ENCODE assay signal across 25 cellular contexts in the genomic region with DNA sequence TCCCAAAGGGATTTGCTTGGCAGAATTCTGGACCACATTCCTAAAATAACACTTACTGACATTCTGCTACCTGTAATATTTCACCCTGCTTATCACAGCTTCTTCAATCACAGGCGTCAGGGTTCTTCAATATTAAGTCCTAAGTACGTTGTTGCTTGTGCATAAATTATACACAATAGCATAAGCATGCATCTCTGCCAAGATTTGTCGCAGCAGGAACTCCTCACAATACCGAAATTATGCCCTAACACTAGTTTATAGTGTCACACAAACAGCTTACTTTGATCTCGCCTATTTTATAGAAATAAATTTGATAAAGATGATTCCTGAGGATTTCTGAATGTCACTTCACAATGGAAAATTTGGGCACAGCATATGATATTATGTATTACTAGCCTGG. TPM values are rescaled to one million over a fixed set of nuclear protein-coding genes. Genes with fewer than 3 reads are reported as not detected.
A peak's percentile ranks its signal among the peaks of the same experiment; 100 is the strongest.
DNase-seq lines count a peak whose midpoint lies in the region; ATAC-seq and TF ChIP-seq lines count a peak whose summit lies in the region.
"Had no signal": no experiment of that assay in that cellular context is flagged by ENCODE, and none has a peak within 500 bp of the region (broad histone marks: within the 10 kb centered on the region; RNA-seq: fewer than 3 reads in every experiment).

No MANE protein-coding gene starts in this region.

- H3K4me3 Mint-ChIP-seq in activated T-helper 17 cell treated with anti-CD3 and anti-CD28 coated beads, Interleukin-2, amount 50 U/mL, for 72 hours, result no peak overlapping the region
- no peak overlapping the region for H3K4me3 Mint-ChIP-seq in nephron
- no peak overlapping the region for H3K4me3 Mint-ChIP-seq in activated CD4-positive, alpha-beta T cell treated with anti-CD3 and anti-CD28 coated beads for 36 hours
- H3K4me3 Mint-ChIP-seq: activated CD4-positive, alpha-beta memory T cell treated with anti-CD3 and anti-CD28 coated beads, Interleukin-2, amount 10 ng/mL, durations not matched to agents 7 days and 5 days; CD4-positive, alpha-beta memory T cell; effector memory CD8-positive, alpha-beta T cell; stimulated activated naive CD8-positive, alpha-beta T cell treated with anti-CD3 and anti-CD28 coated beads, Interleukin-15, Interleukin-2, amounts not matched to agents 100 ng/mL and 50 ng/mL, for 24 hours had no signal

- peak overlapping the region; percentile 70 for H3K27ac Mint-ChIP-seq in activated T-helper 17 cell treated with anti-CD3 and anti-CD28 coated beads, Interleukin-2, amount 50 U/mL, for 72 hours
- H3K27ac Mint-ChIP-seq in nephron, result peak overlapping the region in 2 of 3 experiments; percentile 17 to 45
- H3K27ac Mint-ChIP-seq in activated CD4-positive, alpha-beta T cell treated with anti-CD3 and anti-CD28 coated beads for 36 hours, result no peak overlapping the region
- H3K27ac Mint-ChIP-seq: activated CD4-positive, alpha-beta memory T cell treated with anti-CD3 and anti-CD28 coated beads, Interleukin-2, amount 10 ng/mL, durations not matched to agents 7 days and 5 days; effector memory CD8-positive, alpha-beta T cell; stimulated activated naive CD8-positive, alpha-beta T cell treated with anti-CD3 and anti-CD28 coated beads, Interleukin-15, Interleukin-2, amounts not matched to agents 100 ng/mL and 50 ng/mL, for 24 hours had no signal

- TF ChIP-seq POLR2A in esophagus muscularis mucosa (IDR thresholded peaks at IDR 0.05; ENCODE audit: low read depth) (no peak), suprapubic skin (IDR thresholded peaks at IDR 0.05) (no peak), body of pancreas (IDR thresholded peaks at IDR 0.05) (no peak)

- TF ChIP-seq EP300 in esophagus muscularis mucosa (IDR thresholded peaks at IDR 0.05) (no peak), suprapubic skin (IDR thresholded peaks at IDR 0.05) (no peak)

- H3K36me3 Mint-ChIP-seq in activated T-helper 17 cell treated with anti-CD3 and anti-CD28 coated beads, Interleukin-2, amount 50 U/mL, for 72 hours (ENCODE audit: low read depth), result peaks cover 6% of the 10 kb centered on the region
- H3K36me3 Mint-ChIP-seq in nephron (ENCODE audit: low read depth), result no peaks in the 10 kb centered on the region
- peaks cover 5% of the 10 kb centered on the region for H3K36me3 Mint-ChIP-seq in activated CD4-positive, alpha-beta T cell treated with anti-CD3 and anti-CD28 coated beads for 36 hours (ENCODE audit: low read depth)

- H3K27ac ChIP-seq in esophagus muscularis mucosa (replicated peaks in 1 of 4), result peak overlapping the region; percentile 32 to 65 (median 46)
- peak overlapping the region; percentile 15 for H3K27ac ChIP-seq in suprapubic skin
- H3K27ac ChIP-seq in body of pancreas, result peak overlapping the region in 2 of 4 donors; percentile 13 to 15
- H3K27ac ChIP-seq: right lobe of liver had no signal

- H3K4me1 Mint-ChIP-seq in activated T-helper 17 cell treated with anti-CD3 and anti-CD28 coated beads, Interleukin-2, amount 50 U/mL, for 72 hours, result peaks cover 45% of the 10 kb centered on the region
- peaks cover 51% of the 10 kb centered on the region for H3K4me1 Mint-ChIP-seq in nephron
- H3K4me1 Mint-ChIP-seq in activated CD4-positive, alpha-beta T cell treated with anti-CD3 and anti-CD28 coated beads for 36 hours, result peaks cover 55% of the 10 kb centered on the region

- no peak for TF ChIP-seq CTCF in esophagus muscularis mucosa (IDR thresholded peaks at IDR 0.05)
- no peak for TF ChIP-seq CTCF in nephron (IDR thresholded peaks at IDR 0.05; ENCODE audit: unreplicated experiment in 3 of 3)
- no peak for TF ChIP-seq CTCF in suprapubic skin (IDR thresholded peaks at IDR 0.05)
- TF ChIP-seq CTCF in body of pancreas (IDR thresholded peaks at IDR 0.05), result no peak

- CTCF ChIA-PET in activated CD4-positive, alpha-beta T cell treated with anti-CD3 and anti-CD28 coated beads for 36 hours (lab: Charles Lee), result interaction anchor here (1.4 to 1.5 kb wide), 2 partner anchors 10 to 13 kb away, joined by 3 to 4 read pairs; no protein-coding TSS in a partner anchor

- intact Hi-C loops in esophagus muscularis mucosa (cut with DNase I), result loop anchor here (5.0 kb wide), 1 partner anchor 45 kb away; no protein-coding TSS in a partner anchor
- intact Hi-C loops in body of pancreas (cut with DNase I), result loop anchor here (10.0 kb wide), 1 partner anchor 87 kb away; no protein-coding TSS in a partner anchor
- intact Hi-C loops in activated CD4-positive, alpha-beta T cell treated with anti-CD3 and anti-CD28 coated beads for 36 hours (cut with DNase I, micrococcal nuclease), result no loop called here

- H3K9me3 Mint-ChIP-seq in activated T-helper 17 cell treated with anti-CD3 and anti-CD28 coated beads, Interleukin-2, amount 50 U/mL, for 72 hours, result no peaks in the 10 kb centered on the region
- no peaks in the 10 kb centered on the region for H3K9me3 Mint-ChIP-seq in nephron
- H3K9me3 Mint-ChIP-seq in activated CD4-positive, alpha-beta T cell treated with anti-CD3 and anti-CD28 coated beads for 36 hours (ENCODE audit: low read depth), result no peaks in the 10 kb centered on the region
- H3K9me3 Mint-ChIP-seq: activated CD4-positive, alpha-beta memory T cell treated with anti-CD3 and anti-CD28 coated beads, Interleukin-2, amount 10 ng/mL, durations not matched to agents 7 days and 5 days; effector memory CD8-positive, alpha-beta T cell; naive thymus-derived CD8-positive, alpha-beta T cell; stimulated activated naive CD8-positive, alpha-beta T cell treated with anti-CD3 and anti-CD28 coated beads, Interleukin-15, Interleukin-2, amounts not matched to agents 100 ng/mL and 50 ng/mL, for 24 hours had no signal

- no peaks in the 10 kb centered on the region for H3K27me3 Mint-ChIP-seq in activated T-helper 17 cell treated with anti-CD3 and anti-CD28 coated beads, Interleukin-2, amount 50 U/mL, for 72 hours
- no peaks in the 10 kb centered on the region for H3K27me3 Mint-ChIP-seq in nephron (ENCODE audit: low read depth)
- H3K27me3 Mint-ChIP-seq in activated CD4-positive, alpha-beta T cell treated with anti-CD3 and anti-CD28 coated beads for 36 hours, result no peaks in the 10 kb centered on the region
- H3K27me3 Mint-ChIP-seq: activated CD4-positive, alpha-beta memory T cell treated with anti-CD3 and anti-CD28 coated beads, Interleukin-2, amount 10 ng/mL, durations not matched to agents 7 days and 5 days; CD4-positive, alpha-beta memory T cell; effector memory CD8-positive, alpha-beta T cell; naive thymus-derived CD8-positive, alpha-beta T cell; stimulated activated naive CD8-positive, alpha-beta T cell treated with anti-CD3 and anti-CD28 coated beads, Interleukin-15, Interleukin-2, amounts not matched to agents 100 ng/mL and 50 ng/mL, for 24 hours had no signal

- H3K36me3 ChIP-seq in esophagus muscularis mucosa, result no peaks in the 10 kb centered on the region
- H3K36me3 ChIP-seq in suprapubic skin, result no peaks in the 10 kb centered on the region
- H3K36me3 ChIP-seq in body of pancreas (replicated peaks in 1 of 2; ENCODE audit: insufficient read depth in 1 of 2, low read depth in 2 of 2), result no peaks in the 10 kb centered on the region
- H3K36me3 ChIP-seq: ovary, right lobe of liver, upper lobe of left lung had no signal

- DNase-seq in esophagus muscularis mucosa (ENCODE audit: extremely low spot score) (no peak), suprapubic skin (ENCODE audit: low spot score in 2 of 2) (no peak), SK-N-DZ (ENCODE audit: low spot score) (no peak), body of pancreas (no peak)
- no peak for DNase-seq in stimulated activated CD4-positive, alpha-beta T cell treated with anti-CD3 and anti-CD28 coated beads, Interleukin-4, amount 100 ng/mL, for 1 hour
- no peak for DNase-seq in activated CD4-positive, alpha-beta T cell treated with anti-CD3 and anti-CD28 coated beads for 36 hours
- DNase-seq: activated CD4-positive, alpha-beta memory T cell treated with anti-CD3 and anti-CD28 coated beads, Interleukin-2, amount 10 ng/mL, durations not matched to agents 7 days and 5 days; activated effector memory CD4-positive, alpha-beta T cell treated with Interleukin-2 at 50 U/mL for 16 hours; CD4-positive, alpha-beta memory T cell; effector memory CD8-positive, alpha-beta T cell; glutamatergic neuron; kidney glomerular epithelial cell; naive thymus-derived CD8-positive, alpha-beta T cell; NCI-H1092; NCI-H187 treated with DMSO at 0.1 percent for 48 hours; NCI-H69; right lobe of liver; RPMI8226; stimulated activated CD4-positive, alpha-beta T cell treated with anti-CD3 and anti-CD28 coated beads, Interleukin-15, amount 100 ng/mL, for 24 hours; T-helper 9 cell; upper lobe of left lung had no signal

- H3K9me3 ChIP-seq in esophagus muscularis mucosa, result no peaks in the 10 kb centered on the region
- no peaks in the 10 kb centered on the region for H3K9me3 ChIP-seq in suprapubic skin
- H3K9me3 ChIP-seq in body of pancreas, result no peaks in the 10 kb centered on the region
- H3K9me3 ChIP-seq: ovary, right lobe of liver, upper lobe of left lung had no signal

- 33% methylated on average over 5 of the region's 5 CpGs for WGBS in esophagus muscularis mucosa
- WGBS in suprapubic skin, result 36% methylated on average over 5 of the region's 5 CpGs
- 38 to 50% methylated on average over 5 of the region's 5 CpGs for WGBS in body of pancreas, 2 donors

- no peak overlapping the region for H3K4me3 ChIP-seq in esophagus muscularis mucosa
- no peak overlapping the region for H3K4me3 ChIP-seq in suprapubic skin
- H3K4me3 ChIP-seq in body of pancreas, result no peak overlapping the region
- H3K4me3 ChIP-seq: ovary, right lobe of liver, upper lobe of left lung had no signal

- H3K27me3 ChIP-seq in esophagus muscularis mucosa, result no peaks in the 10 kb centered on the region
- H3K27me3 ChIP-seq in suprapubic skin, result no peaks in the 10 kb centered on the region
- H3K27me3 ChIP-seq in body of pancreas, result no peaks in the 10 kb centered on the region
- H3K27me3 ChIP-seq: ovary, right lobe of liver, upper lobe of left lung had no signal

- H3K4me1 ChIP-seq in esophagus muscularis mucosa, result peaks cover 50 to 81% (median 70%) of the 10 kb centered on the region in 4 donors
- H3K4me1 ChIP-seq in suprapubic skin, result peaks cover 56% of the 10 kb centered on the region
- H3K4me1 ChIP-seq in body of pancreas, result peaks cover 51% of the 10 kb centered on the region

- POLR2A ChIA-PET in activated CD4-positive, alpha-beta T cell treated with anti-CD3 and anti-CD28 coated beads for 36 hours (lab: Charles Lee), result no interaction called here

- ATAC-seq in activated T-helper 17 cell treated with anti-CD3 and anti-CD28 coated beads, Interleukin-2, amount 50 U/mL, for 72 hours (replicated peaks), result no peak
- no peak for ATAC-seq in body of pancreas
- no peak for ATAC-seq in activated CD4-positive, alpha-beta T cell treated with anti-CD3 and anti-CD28 coated beads for 36 hours
- ATAC-seq: effector memory CD8-positive, alpha-beta T cell; naive thymus-derived CD8-positive, alpha-beta T cell; right lobe of liver had no signal

RNA-seq across cellular contexts. Expression of gene UBE2G1, which starts 48.8 kb away (rescaled TPM):
- 10 to 100 TPM; 40.6 to 65.4 TPM for total RNA-seq in activated T-helper 17 cell treated with anti-CD3 and anti-CD28 coated beads, Interleukin-2, amount 50 U/mL, for 72 hours
- total RNA-seq in esophagus muscularis mucosa, result 10 to 100 TPM; 53.7 to 84.3 (median 61.2) TPM
- 10 to 100 TPM; 53.4 to 75.4 (median 67.4) TPM for total RNA-seq in suprapubic skin
- 89.3 and 113 TPM in 2 replicates for polyA plus RNA-seq in SK-N-DZ (2014; cell fraction: cytosol; rRNA removed)
- 42.8 and 63.0 TPM in 2 replicates for polyA plus RNA-seq in SK-N-DZ (2014; cell fraction: nucleus; rRNA removed)
- total RNA-seq in body of pancreas, result 10 to 100 TPM; 26.7 to 29.3 TPM
- total RNA-seq in activated CD4-positive, alpha-beta T cell treated with anti-CD3 and anti-CD28 coated beads for 36 hours, result 10 to 100 TPM; 51.0 to 52.9 TPM

RNA-seq across cellular contexts. Expression of gene ANKFY1, which starts 53.9 kb away (rescaled TPM):
- total RNA-seq in activated T-helper 17 cell treated with anti-CD3 and anti-CD28 coated beads, Interleukin-2, amount 50 U/mL, for 72 hours, result 10 to 100 TPM; 31.7 to 48.3 TPM
- total RNA-seq in esophagus muscularis mucosa (10 to 100 TPM; 28.2 to 41.0 (median 36.7) TPM), suprapubic skin (10 to 100 TPM; 25.6 to 70.6 (median 44.9) TPM), body of pancreas (10 to 100 TPM; 17.9 to 40.5 TPM)
- 15.3 and 23.8 TPM in 2 replicates for polyA plus RNA-seq in SK-N-DZ (2014; cell fraction: cytosol; rRNA removed)
- polyA plus RNA-seq in SK-N-DZ (2014; cell fraction: nucleus; rRNA removed), result 62.4 and 122 TPM in 2 replicates
- 10 to 100 TPM; 39.8 to 40.7 TPM for total RNA-seq in activated CD4-positive, alpha-beta T cell treated with anti-CD3 and anti-CD28 coated beads for 36 hours

Comparison
In these comparisons a context has a peak if more than half of its experiments do, and no peak if none do; other contexts are left out.
1. intact Hi-C loops: an anchor here in esophagus muscularis mucosa (5.0 kb wide) and body of pancreas (10.0 kb wide); none called in activated CD4-positive, alpha-beta T cell treated with anti-CD3 and anti-CD28 coated beads for 36 hours.